Comparison of ENCODE assay signal across 8 cellular contexts in the genomic region with DNA sequence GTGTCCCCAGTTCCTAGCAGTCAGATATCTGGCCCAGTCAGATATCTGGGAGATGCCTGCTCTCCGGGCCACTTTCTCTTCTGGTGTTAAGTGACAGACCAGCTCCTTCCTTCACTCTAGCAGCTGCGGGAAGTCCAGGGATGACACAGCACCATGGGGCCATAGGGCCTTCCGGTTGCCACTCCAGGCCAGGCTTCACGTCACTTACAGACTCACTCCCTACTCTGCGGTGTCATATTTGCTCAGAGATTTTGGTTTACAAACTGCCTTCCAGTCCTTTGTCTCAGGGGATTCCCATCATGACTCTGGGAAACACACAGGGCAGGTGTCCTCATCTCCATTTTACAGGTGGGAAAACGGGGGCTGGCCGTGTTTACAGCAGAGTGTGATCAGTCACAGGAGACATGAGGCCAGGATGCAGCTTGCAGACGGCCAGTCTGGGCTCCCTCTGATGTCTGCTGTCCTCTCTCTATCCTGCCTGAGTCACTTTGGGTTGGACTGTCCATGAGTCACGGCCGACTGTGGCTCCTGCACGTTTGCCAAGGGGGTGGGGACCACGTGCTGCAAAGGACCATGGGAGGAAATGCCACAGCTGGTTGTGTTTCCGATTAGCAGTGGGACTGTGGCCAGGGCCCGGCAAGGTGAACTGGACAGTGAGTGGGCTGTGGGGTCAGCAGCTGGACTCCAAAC. TPM values are rescaled to one million over a fixed set of nuclear protein-coding genes. Genes with fewer than 3 reads are reported as not detected.
DNase-seq lines count a peak whose midpoint lies in the region; TF ChIP-seq lines count a peak whose summit lies in the region.

No MANE protein-coding gene starts in this region.

- H3K36me3 ChIP-seq in SJSA1 = no peaks in the 10 kb centered on the region
- no peaks in the 10 kb centered on the region for H3K36me3 ChIP-seq in muscle layer of duodenum (ENCODE audit: control insufficient read depth in 1 of 2, insufficient read depth in 2 of 2, low read length in 2 of 2)

- in situ Hi-C loops in G401 (cut with HindIII; ENCODE audit: low sequenced_read_pairs) = no loop called here

- H3K27ac Mint-ChIP-seq in endothelial cell (ENCODE audit: unreplicated experiment) = peak overlapping the region; percentile 72

- H3K4me1 ChIP-seq in SJSA1 (replicated peaks) (peaks cover 28% of the 10 kb centered on the region), muscle layer of duodenum (ENCODE audit: control insufficient read depth in 1 of 2, insufficient read depth in 2 of 2, low read length in 2 of 2) (peaks cover 21 to 27% of the 10 kb centered on the region in 2 donors)

- H3K9me3 ChIP-seq in SJSA1 (replicated peaks) (peaks cover 6% of the 10 kb centered on the region; the same call in 1 of the 2 replicates), muscle layer of duodenum (ENCODE audit: control insufficient read depth in 1 of 2, low read length in 2 of 2) (no peaks in the 10 kb centered on the region)

- peaks cover 17% of the 10 kb centered on the region for H3K4me1 Mint-ChIP-seq in endothelial cell (ENCODE audit: unreplicated experiment)

- H3K27ac ChIP-seq in SJSA1 (peak overlapping the region; percentile 92), muscle layer of duodenum (ENCODE audit: low read length) (peak overlapping the region; percentile 88)

- H3K9me3 Mint-ChIP-seq in endothelial cell (ENCODE audit: unreplicated experiment) = peaks cover 4% of the 10 kb centered on the region

- peaks cover 12% of the 10 kb centered on the region for H3K27me3 Mint-ChIP-seq in endothelial cell (ENCODE audit: unreplicated experiment)

- no peaks in the 10 kb centered on the region for H3K27me3 ChIP-seq in SJSA1 (replicated peaks)
- no peaks in the 10 kb centered on the region for H3K27me3 ChIP-seq in muscle layer of duodenum (ENCODE audit: low read depth, low read length)

- H3K4me3 Mint-ChIP-seq in endothelial cell (ENCODE audit: unreplicated experiment) = peak overlapping the region; percentile 62

- DNase-seq in activated naive CD4-positive, alpha-beta T cell treated with Interleukin-2 at 50 U/mL for 16 hours = peak; percentile 46
- no peak for DNase-seq in activated naive CD4-positive, alpha-beta T cell (lab: John Stamatoyannopoulos, UW)
- DNase-seq in SJSA1 (ENCODE audit: low read depth in 1 of 2, low spot score in 2 of 2) = peak; percentile 98
- DNase-seq in endothelial cell (ENCODE audit: low spot score) = no peak
- no peak for DNase-seq in SK-N-DZ (ENCODE audit: low spot score)
- no peak for DNase-seq in NCI-H2107 treated with DMSO at 0.1 percent for 48 hours (lab: John Stamatoyannopoulos, UW; ENCODE audit: unreplicated experiment)
- DNase-seq in G401 (ENCODE audit: low spot score) = no peak

- no peak for TF ChIP-seq CTCF in endothelial cell (IDR thresholded peaks at IDR 0.05; ENCODE audit: unreplicated experiment)

- H3K36me3 Mint-ChIP-seq in endothelial cell (ENCODE audit: low read depth, unreplicated experiment) = peaks cover 18% of the 10 kb centered on the region

- H3K4me3 ChIP-seq in SJSA1 = no peak overlapping the region
- H3K4me3 ChIP-seq in muscle layer of duodenum (ENCODE audit: low read depth in 1 of 2, low read length in 2 of 2) = no peak overlapping the region

RNA-seq across cellular contexts. Expression of a gene that starts 8.2 kb away (rescaled TPM):
- total RNA-seq in SJSA1 (2014; rRNA removed; shearing (Covaris generic)) = 10.5 and 18.5 TPM in 2 replicates
- total RNA-seq in endothelial cell (ENCODE audit: unreplicated experiment) = 25.3 TPM
- 6.1 and 11.8 TPM in 2 replicates for polyA plus RNA-seq in SK-N-DZ (2014; cell fraction: cytosol; rRNA removed)
- polyA plus RNA-seq in SK-N-DZ (2014; cell fraction: nucleus; rRNA removed) = 5.7 and 8.3 TPM in 2 replicates
- 11.1 and 14.1 TPM in 2 replicates for total RNA-seq in G401 (2014; rRNA removed; shearing (Covaris generic))

RNA-seq across cellular contexts. Expression of a gene that starts 16.2 kb away (rescaled TPM):
- 45.0 and 61.6 TPM in 2 replicates for total RNA-seq in SJSA1 (2014; rRNA removed; shearing (Covaris generic))
- total RNA-seq in endothelial cell (ENCODE audit: unreplicated experiment) = 57.7 TPM
- polyA plus RNA-seq in SK-N-DZ (2014; cell fraction: cytosol; rRNA removed) = 75.2 and 81.1 TPM in 2 replicates
- 34.0 and 34.4 TPM in 2 replicates for polyA plus RNA-seq in SK-N-DZ (2014; cell fraction: nucleus; rRNA removed)
- 50.3 and 70.0 TPM in 2 replicates for total RNA-seq in G401 (2014; rRNA removed; shearing (Covaris generic))

Comparison
In these comparisons a context has a peak if more than half of its experiments do, and no peak if none do; other contexts are left out.
1. DNase-seq: peak in activated naive CD4-positive, alpha-beta T cell treated with Interleukin-2 at 50 U/mL for 16 hours (single experiment) and SJSA1 (2 of 2); none in activated naive CD4-positive, alpha-beta T cell (0 of 4), endothelial cell (single experiment), SK-N-DZ (single experiment), NCI-H2107 treated with DMSO at 0.1 percent for 48 hours (single experiment) and G401 (single experiment).